ENCODE assay signal across 22 cellular contexts in the genomic region with DNA sequence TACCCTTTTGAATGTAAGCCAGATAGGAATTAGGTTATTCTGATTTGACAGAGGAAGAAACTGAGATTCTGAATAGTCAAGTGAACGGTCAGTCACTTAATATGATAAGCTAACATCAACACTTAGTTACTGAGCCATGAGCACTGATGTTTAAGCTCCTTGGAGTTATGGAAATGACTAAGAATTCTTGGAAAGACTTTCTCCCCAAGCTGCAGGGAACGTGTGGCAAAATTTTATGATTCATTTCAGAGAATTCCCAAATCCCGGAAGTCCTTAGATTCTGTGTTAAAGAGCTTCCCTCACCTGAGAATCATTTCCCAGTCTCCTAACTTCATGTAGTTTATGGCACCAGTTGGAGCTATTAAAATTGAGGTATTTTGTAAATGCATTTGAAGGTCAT.
"Had no signal": no experiment of that assay in that cellular context is flagged by ENCODE, and none has a peak within 500 bp of the region (broad histone marks: within the 10 kb centered on the region; RNA-seq: fewer than 3 reads in every experiment).

No MANE protein-coding gene starts in this region.

- H2AFZ ChIP-seq: hepatocyte, parathyroid adenoma had no signal

- H3K36me3 ChIP-seq: right lobe of liver, spleen, stomach, thoracic aorta, transverse colon had no signal

- H3K36me3 Mint-ChIP-seq: naive thymus-derived CD4-positive, alpha-beta T cell had no signal

- FAIRE-seq: endothelial cell of umbilical vein had no signal

- H3K9me3 ChIP-seq: psoas muscle, right lobe of liver, thoracic aorta, transverse colon had no signal

- H3K4me2 ChIP-seq: hepatocyte had no signal

- H3K4me1 ChIP-seq: foreskin keratinocyte, parathyroid adenoma, psoas muscle, right lobe of liver, spleen, stomach, transverse colon had no signal

- H3K9ac ChIP-seq: parathyroid adenoma had no signal

- H3K4me1 Mint-ChIP-seq: endodermal cell; naive thymus-derived CD4-positive, alpha-beta T cell; nephron progenitor cell had no signal

- H3K27me3 ChIP-seq: foreskin keratinocyte, hepatocyte, right lobe of liver, stomach, transverse colon had no signal

- H3K79me2 ChIP-seq: hepatocyte, parathyroid adenoma had no signal

- H3K4me3 Mint-ChIP-seq: endodermal cell; naive thymus-derived CD4-positive, alpha-beta T cell; nephron progenitor cell had no signal

- H3K27ac ChIP-seq: coronary artery, foreskin keratinocyte, hepatocyte, parathyroid adenoma, psoas muscle, right lobe of liver, spleen, stomach, thoracic aorta, transverse colon had no signal

- DNase-seq: effector CD4-positive, alpha-beta T cell; endodermal cell; erythroblast; naive thymus-derived CD4-positive, alpha-beta T cell; nephron progenitor cell; psoas muscle; retina; right lobe of liver; spleen; stimulated activated CD4-positive, alpha-beta T cell treated with anti-CD3 and anti-CD28 coated beads, Interleukin-15, amount 100 ng/mL, for 24 hours; stimulated activated CD4-positive, alpha-beta T cell treated with anti-CD3 and anti-CD28 coated beads, Interleukin-1b, Interleukin-23, amount 100 ng/mL, for 48 hours; stimulated activated CD4-positive, alpha-beta T cell treated with anti-CD3 and anti-CD28 coated beads, Interleukin-4, amount 100 ng/mL, for 24 hours; stimulated activated naive CD4-positive, alpha-beta T cell; stomach; substantia nigra; transverse colon had no signal

- H3K27ac Mint-ChIP-seq: naive thymus-derived CD4-positive, alpha-beta T cell had no signal

- ATAC-seq: foreskin keratinocyte; naive thymus-derived CD4-positive, alpha-beta T cell; psoas muscle; right lobe of liver had no signal

- H3K4me3 ChIP-seq: coronary artery, hepatocyte, psoas muscle, right lobe of liver, spleen, stomach, thoracic aorta, transverse colon had no signal
